In genomic region chr9:75914936-75915335, GRCh38 we compare ENCODE assay signal across 22 cellular contexts.
"Had no signal": no experiment of that assay in that cellular context is flagged by ENCODE, and none has a peak within 500 bp of the region (broad histone marks: within the 10 kb centered on the region; RNA-seq: fewer than 3 reads in every experiment).

No MANE protein-coding gene starts in this region.

- H3K36me3 Mint-ChIP-seq: memory B cell; mesothelial cell of epicardium; naive B cell; stimulated activated memory B cell treated with anti-CD40 and anti-IgM and Interleukin-4, amounts not matched to agents 10 μg/mL and 1 μg/mL and 100 μg/mL, for 72 hours had no signal

- H3K4me3 ChIP-seq: dorsolateral prefrontal cortex, heart left ventricle, left ventricle myocardium inferior, lower lobe of right lung, smooth muscle cell, tibial artery, upper lobe of left lung, uterus had no signal

- H3K36me3 ChIP-seq: heart left ventricle, left ventricle myocardium inferior, lower lobe of right lung, tibial artery, upper lobe of left lung, uterus had no signal

- H3K4me1 ChIP-seq: heart left ventricle, left ventricle myocardium inferior, lower lobe of right lung, tibial artery, upper lobe of left lung, uterus had no signal

- FAIRE-seq: frontal cortex, islet of Langerhans had no signal

- H3K27ac ChIP-seq: dorsolateral prefrontal cortex, heart left ventricle, left ventricle myocardium inferior, lower lobe of right lung, tibial artery, upper lobe of left lung, uterus had no signal

- H3K4me3 Mint-ChIP-seq: memory B cell; mesothelial cell of epicardium; naive B cell; nephron progenitor cell; stimulated activated memory B cell treated with anti-CD40 and anti-IgM and Interleukin-4, amounts not matched to agents 10 μg/mL and 1 μg/mL and 100 μg/mL, for 72 hours; stimulated activated naive CD8-positive, alpha-beta T cell treated with anti-CD3 and anti-CD28 coated beads, Interleukin-15, Interleukin-2, amounts not matched to agents 100 ng/mL and 50 ng/mL, for 24 hours had no signal

- H3K27me3 Mint-ChIP-seq: memory B cell; stimulated activated memory B cell treated with anti-CD40 and anti-IgM and Interleukin-4, amounts not matched to agents 10 μg/mL and 1 μg/mL and 100 μg/mL, for 72 hours; stimulated activated naive CD8-positive, alpha-beta T cell treated with anti-CD3 and anti-CD28 coated beads, Interleukin-15, Interleukin-2, amounts not matched to agents 100 ng/mL and 50 ng/mL, for 24 hours had no signal

- H3K9me3 ChIP-seq: heart left ventricle, left ventricle myocardium inferior, lower lobe of right lung, tibial artery, upper lobe of left lung, uterus had no signal

- H3K4me1 Mint-ChIP-seq: memory B cell; naive B cell; stimulated activated memory B cell treated with anti-CD40 and anti-IgM and Interleukin-4, amounts not matched to agents 10 μg/mL and 1 μg/mL and 100 μg/mL, for 72 hours had no signal

- H3K27ac Mint-ChIP-seq: memory B cell; mesothelial cell of epicardium; naive B cell; nephron progenitor cell; stimulated activated memory B cell treated with anti-CD40 and anti-IgM and Interleukin-4, amounts not matched to agents 10 μg/mL and 1 μg/mL and 100 μg/mL, for 72 hours; stimulated activated naive CD8-positive, alpha-beta T cell treated with anti-CD3 and anti-CD28 coated beads, Interleukin-15, Interleukin-2, amounts not matched to agents 100 ng/mL and 50 ng/mL, for 24 hours had no signal

- H3K9me3 Mint-ChIP-seq: mesothelial cell of epicardium; nephron progenitor cell; stimulated activated memory B cell treated with anti-CD40 and anti-IgM and Interleukin-4, amounts not matched to agents 10 μg/mL and 1 μg/mL and 100 μg/mL, for 72 hours; stimulated activated naive CD8-positive, alpha-beta T cell treated with anti-CD3 and anti-CD28 coated beads, Interleukin-15, Interleukin-2, amounts not matched to agents 100 ng/mL and 50 ng/mL, for 24 hours had no signal

- DNase-seq: cortex of kidney; dorsolateral prefrontal cortex; effector CD8-positive, alpha-beta T cell; heart left ventricle; hypothalamus; left ventricle myocardium inferior; lower lobe of right lung; naive B cell; nephron progenitor cell; posterior cingulate gyrus; right cardiac atrium; stimulated activated CD4-positive, alpha-beta T cell treated with anti-CD3 and anti-CD28 coated beads, Interleukin-4, amount 100 ng/mL, for 1 hour; tibial artery; upper lobe of left lung; uterus had no signal

- H3K27me3 ChIP-seq: dorsolateral prefrontal cortex, heart left ventricle, tibial artery, upper lobe of left lung, uterus had no signal
